In genomic region chr6:111258615-111259088, GRCh38 we compare ENCODE assay signal across 8 cellular contexts.
DNase-seq lines count a peak whose midpoint lies in the region; ATAC-seq lines count a peak whose summit lies in the region.

No MANE protein-coding gene starts in this region.

- H3K9ac ChIP-seq in mucosa of rectum (ENCODE audit: low read depth in 1 of 2, low read length in 2 of 2): peak overlapping the region; percentile 34 to 56

- H3K27ac ChIP-seq in ACC112 (ENCODE audit: low read depth, low read length): peak overlapping the region; percentile 8; the same call in 1 of the 2 replicates
- H3K27ac ChIP-seq in mucosa of rectum (ENCODE audit: low read depth in 2 of 2, low read length in 2 of 2): no peak overlapping the region

- H3K27me3 ChIP-seq in ACC112 (ENCODE audit: insufficient read depth, low read length) (no peaks in the 10 kb centered on the region), mucosa of rectum (ENCODE audit: control insufficient read depth in 2 of 2, insufficient read depth in 2 of 2, low read length in 2 of 2) (no peaks in the 10 kb centered on the region)

- H3K4me1 ChIP-seq in ACC112 (ENCODE audit: control insufficient read depth, insufficient read depth, low read length, unreplicated experiment): peaks cover 14% of the 10 kb centered on the region
- peaks cover 5 to 11% of the 10 kb centered on the region in 2 donors for H3K4me1 ChIP-seq in mucosa of rectum (ENCODE audit: control insufficient read depth in 2 of 2, insufficient read depth in 2 of 2, low read length in 2 of 2)

- H3K9me3 ChIP-seq in mucosa of rectum (ENCODE audit: control insufficient read depth in 2 of 2, low read length in 2 of 2): no peaks in the 10 kb centered on the region

- H2AFZ ChIP-seq in ACC112 (ENCODE audit: low read length, unreplicated experiment): peak overlapping the region; percentile 54

- H3K79me2 ChIP-seq in ACC112 (ENCODE audit: control insufficient read depth, insufficient read depth, low read length, unreplicated experiment): peaks cover 17% of the 10 kb centered on the region

- H3K4me3 ChIP-seq in ACC112 (ENCODE audit: low read depth, low read length) (peak overlapping the region; percentile 74), mucosa of rectum (ENCODE audit: low read length in 2 of 2) (peak overlapping the region in 1 of 2 donors; percentile 90)

- DNase-seq in astrocyte of the hippocampus (ENCODE audit: low read depth, low spot score) (peak; percentile 76), DMS79 (lab: John Stamatoyannopoulos, UW) (no peak)

- no peaks in the 10 kb centered on the region for H3K36me3 ChIP-seq in ACC112 (ENCODE audit: insufficient read depth, low read length)
- peaks cover 0 to 7% of the 10 kb centered on the region in 2 donors for H3K36me3 ChIP-seq in mucosa of rectum (ENCODE audit: control insufficient read depth in 2 of 2, insufficient read depth in 2 of 2, low read length in 2 of 2)

- peak; percentile 16 for ATAC-seq in HG02981 (IDR thresholded peaks at IDR 0.05; ENCODE audit: unreplicated experiment)
- ATAC-seq in HG03565 (IDR thresholded peaks at IDR 0.05; ENCODE audit: unreplicated experiment): no peak
- ATAC-seq in HG02870 (IDR thresholded peaks at IDR 0.05; ENCODE audit: unreplicated experiment): no peak
- ATAC-seq in HG02759 (IDR thresholded peaks at IDR 0.05; ENCODE audit: unreplicated experiment): no peak
